ENCODE assay signal across 8 cellular contexts in genomic region chr1:232950919-232951579, GRCh38. TPM values are rescaled to one million over a fixed set of nuclear protein-coding genes. Genes with fewer than 3 reads are reported as not detected.
DNase-seq lines count a peak whose midpoint lies in the region; ATAC-seq lines count a peak whose summit lies in the region.

No MANE protein-coding gene starts in this region.

- H3K4me1 ChIP-seq in rectal smooth muscle tissue (ENCODE audit: control insufficient read depth, insufficient read depth, low read length), result peaks cover 12% of the 10 kb centered on the region

- DNase-seq in activated CD8-positive, alpha-beta memory T cell treated with anti-CD3 and anti-CD28 coated beads for 24 hours, result peak; percentile 66
- DNase-seq in activated CD8-positive, alpha-beta memory T cell treated with anti-CD3 and anti-CD28 coated beads, Interleukin-2, amount 50 U/mL, for 48 hours, result no peak
- peak; percentile 67 for DNase-seq in NCI-H510A treated with DMSO at 0.1 percent for 48 hours (lab: John Stamatoyannopoulos, UW)
- DNase-seq in activated naive CD4-positive, alpha-beta T cell treated with anti-CD3 and anti-CD28 coated beads, Interleukin-2, amount 50 U/mL, for 16 hours, result peak; percentile 13
- no peak for DNase-seq in left cardiac atrium
- no peak for DNase-seq in effector CD8-positive, alpha-beta T cell (lab: John Stamatoyannopoulos, UW)

- intact Hi-C loops in left cardiac atrium (cut with DNase I), result loop anchor here (5.0 to 10.0 kb wide), 2 partner anchors 314 to 316 kb away; partner anchors contain the start of gene SIPA1L2 (in 1 of the 2)

- peak; percentile 6 for ATAC-seq in HG02678 (IDR thresholded peaks at IDR 0.05; ENCODE audit: unreplicated experiment)
- peak; percentile 48 to 49 for ATAC-seq in left cardiac atrium

- peak overlapping the region; percentile 83 for H3K4me3 ChIP-seq in rectal smooth muscle tissue (ENCODE audit: low read length)

- peak overlapping the region; percentile 81 for H3K27ac ChIP-seq in rectal smooth muscle tissue (ENCODE audit: low read depth, low read length)

- no peaks in the 10 kb centered on the region for H3K36me3 ChIP-seq in rectal smooth muscle tissue (ENCODE audit: control insufficient read depth, insufficient read depth, low read length)

- H3K9ac ChIP-seq in rectal smooth muscle tissue (ENCODE audit: low read length), result no peak overlapping the region

- no peaks in the 10 kb centered on the region for H3K27me3 ChIP-seq in rectal smooth muscle tissue (ENCODE audit: control insufficient read depth, insufficient read depth, low read length)

RNA-seq across cellular contexts. Expression of gene NTPCR, which starts 0.6 kb away (rescaled TPM):
- total RNA-seq in left cardiac atrium, result 10 to 100 TPM; 46.4 to 58.4 TPM

Comparison
In these comparisons a context has a peak if more than half of its experiments do, and no peak if none do; other contexts are left out.
1. DNase-seq: peak in activated CD8-positive, alpha-beta memory T cell treated with anti-CD3 and anti-CD28 coated beads for 24 hours (single experiment), NCI-H510A treated with DMSO at 0.1 percent for 48 hours (single experiment) and activated naive CD4-positive, alpha-beta T cell treated with anti-CD3 and anti-CD28 coated beads, Interleukin-2, amount 50 U/mL, for 16 hours (single experiment); none in activated CD8-positive, alpha-beta memory T cell treated with anti-CD3 and anti-CD28 coated beads, Interleukin-2, amount 50 U/mL, for 48 hours (single experiment), left cardiac atrium (single experiment) and effector CD8-positive, alpha-beta T cell (single experiment).